ENCODE assay signal across 12 cellular contexts in the genomic region with DNA sequence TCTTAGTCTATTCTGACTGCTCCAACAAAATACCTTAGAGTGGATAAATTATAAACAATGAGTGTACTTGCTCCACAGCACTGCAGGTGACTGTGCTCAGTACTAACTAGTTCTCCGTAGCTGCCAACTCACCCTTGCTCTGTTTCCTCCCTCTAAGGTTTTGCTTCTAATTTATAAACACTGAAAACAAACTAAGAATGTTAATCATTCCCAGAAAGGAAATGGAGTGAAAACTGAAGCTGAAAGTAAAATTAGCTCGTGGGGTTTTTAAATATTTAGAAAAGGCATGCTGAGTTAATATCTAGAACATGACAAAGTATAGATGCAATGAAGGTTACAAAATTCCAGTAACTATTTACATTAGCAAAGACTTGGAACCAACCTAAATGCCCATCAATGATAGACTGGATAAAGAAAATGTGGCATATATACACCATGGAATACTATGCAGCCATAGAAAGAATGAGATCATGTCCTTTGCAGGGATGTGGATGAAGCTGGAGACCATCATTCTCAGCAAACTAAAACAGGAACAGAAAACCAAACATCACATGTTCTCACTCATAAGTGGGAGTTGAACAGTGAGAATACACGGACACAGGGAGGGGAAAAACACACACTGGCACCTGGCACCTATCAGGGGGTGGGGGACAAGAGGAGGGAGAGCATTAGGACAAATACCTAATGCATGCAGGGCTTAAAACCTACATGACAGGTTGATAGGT. TPM values are rescaled to one million over a fixed set of nuclear protein-coding genes. Genes with fewer than 3 reads are reported as not detected.
A peak's percentile ranks its signal among the peaks of the same experiment; 100 is the strongest.
DNase-seq lines count a peak whose midpoint lies in the region; ATAC-seq and TF ChIP-seq lines count a peak whose summit lies in the region.
"Not testable (repeated sequence)": the region's sequence is repeated elsewhere in the genome, so short reads cannot be mapped to it uniquely, and the experiment has no call there.
"Had no signal": no experiment of that assay in that cellular context is flagged by ENCODE, and none has a peak within 500 bp of the region (broad histone marks: within the 10 kb centered on the region; RNA-seq: fewer than 3 reads in every experiment).

No MANE protein-coding gene starts in this region.

- not testable (repeated sequence) for H3K27me3 ChIP-seq in CD8-positive, alpha-beta memory T cell (ENCODE audit: insufficient read depth, low read length, poor library complexity, severe bottlenecking)

- intact Hi-C loops in activated B cell treated with CpG ODN at 0.5 μM for 24 hours (cut with micrococcal nuclease) = not testable (repeated sequence)

- H3K27ac ChIP-seq in CD8-positive, alpha-beta memory T cell (ENCODE audit: low read depth, low read length) = not testable (repeated sequence)

- H3K27ac Mint-ChIP-seq in CD8-positive, alpha-beta memory T cell = peak overlapping the region in 5 of 8 donors; percentile 2 to 71 (median 6)
- not testable (repeated sequence) for H3K27ac Mint-ChIP-seq in activated B cell treated with CpG ODN at 0.5 μM for 24 hours
- H3K27ac Mint-ChIP-seq in activated naive CD4-positive, alpha-beta T cell treated with anti-CD3 and anti-CD28 coated beads, Interleukin-2, amount 50 U/mL, for 24 hours = peak overlapping the region; percentile 90

- POLR2A ChIA-PET in CD8-positive, alpha-beta memory T cell (lab: Charles Lee) = interaction anchor here (1.4 kb wide), 1 partner anchor 13 kb away, joined by 5 read pairs; no protein-coding TSS in a partner anchor
- POLR2A ChIA-PET in activated B cell treated with CpG ODN at 0.5 μM for 24 hours (lab: Charles Lee) = interaction anchor here (0.6 to 0.9 kb wide), 2 partner anchors 25 to 26 kb away, joined by 3 read pairs; no protein-coding TSS in a partner anchor

- CTCF ChIA-PET in CD8-positive, alpha-beta memory T cell (lab: Charles Lee); activated B cell treated with CpG ODN at 0.5 μM for 24 hours (lab: Charles Lee): not testable (repeated sequence)

- peak overlapping the region in 2 of 7 donors; percentile 4 to 40 for H3K4me3 Mint-ChIP-seq in CD8-positive, alpha-beta memory T cell
- H3K4me3 Mint-ChIP-seq in activated B cell treated with CpG ODN at 0.5 μM for 24 hours; activated naive CD4-positive, alpha-beta T cell treated with anti-CD3 and anti-CD28 coated beads, Interleukin-2, amount 50 U/mL, for 24 hours: not testable (repeated sequence)

- not testable (repeated sequence) for TF ChIP-seq CTCF in activated B cell treated with CpG ODN at 0.5 μM for 24 hours (IDR thresholded peaks at IDR 0.05)

- H3K27me3 Mint-ChIP-seq in CD8-positive, alpha-beta memory T cell; activated B cell treated with CpG ODN at 0.5 μM for 24 hours; activated naive CD4-positive, alpha-beta T cell treated with anti-CD3 and anti-CD28 coated beads, Interleukin-2, amount 50 U/mL, for 24 hours: not testable (repeated sequence)

- H3K4me1 ChIP-seq in CD8-positive, alpha-beta memory T cell (ENCODE audit: insufficient read depth, low read length) = peaks cover 15% of the 10 kb centered on the region

- H3K36me3 ChIP-seq in CD8-positive, alpha-beta memory T cell (ENCODE audit: insufficient read depth, low read length) = not testable (repeated sequence)

- H3K9me3 ChIP-seq in CD8-positive, alpha-beta memory T cell (ENCODE audit: low read length) = not testable (repeated sequence)

- not testable (repeated sequence) for H3K36me3 Mint-ChIP-seq in CD8-positive, alpha-beta memory T cell; activated B cell treated with CpG ODN at 0.5 μM for 24 hours (ENCODE audit: low read depth)
- H3K36me3 Mint-ChIP-seq in activated naive CD4-positive, alpha-beta T cell treated with anti-CD3 and anti-CD28 coated beads, Interleukin-2, amount 50 U/mL, for 24 hours = peaks cover 10% of the 10 kb centered on the region

- H3K4me3 ChIP-seq in CD8-positive, alpha-beta memory T cell (ENCODE audit: low read length) = not testable (repeated sequence)

- ATAC-seq in GM18907 (IDR thresholded peaks at IDR 0.05; ENCODE audit: unreplicated experiment) (peak; percentile 89), GM21423 (IDR thresholded peaks at IDR 0.05; ENCODE audit: unreplicated experiment) (peak; percentile 92), HG02870 (IDR thresholded peaks at IDR 0.05; ENCODE audit: unreplicated experiment) (peak; percentile 88), HG03342 (IDR thresholded peaks at IDR 0.05; ENCODE audit: unreplicated experiment) (peak; percentile 81), activated B cell treated with CpG ODN at 0.5 μM for 24 hours (ENCODE audit: low read depth) (peak; percentile 18)

- H3K9me3 Mint-ChIP-seq in CD8-positive, alpha-beta memory T cell; activated B cell treated with CpG ODN at 0.5 μM for 24 hours; activated naive CD4-positive, alpha-beta T cell treated with anti-CD3 and anti-CD28 coated beads, Interleukin-2, amount 50 U/mL, for 24 hours: not testable (repeated sequence)

- H3K4me1 Mint-ChIP-seq in CD8-positive, alpha-beta memory T cell = peaks cover 26 to 51% (median 41%) of the 10 kb centered on the region in 3 donors
- H3K4me1 Mint-ChIP-seq in activated B cell treated with CpG ODN at 0.5 μM for 24 hours = not testable (repeated sequence)
- peaks cover 59% of the 10 kb centered on the region for H3K4me1 Mint-ChIP-seq in activated naive CD4-positive, alpha-beta T cell treated with anti-CD3 and anti-CD28 coated beads, Interleukin-2, amount 50 U/mL, for 24 hours

- DNase-seq in CD8-positive, alpha-beta memory T cell; activated B cell treated with CpG ODN at 0.5 μM for 24 hours: not testable (repeated sequence)
- DNase-seq in stimulated activated CD4-positive, alpha-beta T cell treated with anti-CD3 and anti-CD28 coated beads, Interleukin-15, amount 100 ng/mL, for 48 hours (ENCODE audit: low read depth in 2 of 2) = peak; percentile 26 to 33

RNA-seq across cellular contexts. Expression of a gene that starts 27.2 kb away (rescaled TPM):
- 10 to 100 TPM; 67.2 to 74.5 TPM for total RNA-seq in CD8-positive, alpha-beta memory T cell
- polyA plus RNA-seq in CD8-positive, alpha-beta memory T cell = 180 TPM
- total RNA-seq in activated B cell treated with CpG ODN at 0.5 μM for 24 hours = 19.9 and 22.8 TPM in 2 replicates
- total RNA-seq: A673, G401, HT-29, smooth muscle cell had no signal
- polyA plus RNA-seq: smooth muscle cell had no signal

Comparison
In these comparisons a context has a peak if more than half of its experiments do, and no peak if none do; other contexts are left out.
1. ATAC-seq: peak in every context shown above with its lines; median percentile 92 in GM21423; 89 in GM18907; 88 in HG02870; 81 in HG03342; 18 in activated B cell treated with CpG ODN at 0.5 μM for 24 hours.